8 cellular contexts compared by ENCODE assay signal in genomic region chr1:41672173-41672572, GRCh38.
DNase-seq lines count a peak whose midpoint lies in the region; FAIRE-seq and TF ChIP-seq lines count a peak whose summit lies in the region.
"Had no signal": no experiment of that assay in that cellular context is flagged by ENCODE, and none has a peak within 500 bp of the region (broad histone marks: within the 10 kb centered on the region; RNA-seq: fewer than 3 reads in every experiment).

No MANE protein-coding gene starts in this region.

- H3K4me3 ChIP-seq in retinal pigment epithelial cell (ENCODE audit: low read length), result no peak overlapping the region
- H3K4me3 ChIP-seq: tibial artery had no signal

- no peak overlapping the region for H3K27ac Mint-ChIP-seq in CD14-positive monocyte

- intact Hi-C loops in CD14-positive monocyte (cut with micrococcal nuclease), result no loop called here

- H3K27ac ChIP-seq in epithelial cell of prostate, result peak overlapping the region; percentile 8
- H3K27ac ChIP-seq: tibial artery had no signal

- peaks cover 6 to 14% (median 12%) of the 10 kb centered on the region in 3 donors for H3K27me3 Mint-ChIP-seq in CD14-positive monocyte (ENCODE audit: low read depth in 3 of 3)

- no peak overlapping the region for H3K4me3 Mint-ChIP-seq in CD14-positive monocyte

- H3K4me1 Mint-ChIP-seq in CD14-positive monocyte, result peaks cover 30% of the 10 kb centered on the region

- H3K36me3 Mint-ChIP-seq in CD14-positive monocyte, result peaks cover 0 to 7% of the 10 kb centered on the region in 2 donors

- DNase-seq in H54 (ENCODE audit: insufficient read length, low spot score) (peak; percentile 87), SW480 (ENCODE audit: low spot score) (peak; percentile 40), epithelial cell of prostate (ENCODE audit: low read depth, low spot score) (peak; percentile 60), retinal pigment epithelial cell (ENCODE audit: low read depth) (peak; percentile 37), dermis blood vessel endothelial cell (no peak), globus pallidus (ENCODE audit: low spot score) (no peak), CD14-positive monocyte (ENCODE audit: low spot score) (no peak)
- DNase-seq: tibial artery had no signal

- no peak for FAIRE-seq in H54 (lab: Jason Lieb, UNC)

- H3K9me3 Mint-ChIP-seq in CD14-positive monocyte, result peaks cover 0 to 1% (median 0%) of the 10 kb centered on the region in 7 donors

- no peak for TF ChIP-seq POLR2A in H54 (IDR thresholded peaks at IDR 0.05; ENCODE audit: low read depth, low read length)

- no peak for TF ChIP-seq CTCF in retinal pigment epithelial cell (conservative IDR thresholded peaks at IDR 0.05; ENCODE audit: low read depth, low read length)
- TF ChIP-seq CTCF in CD14-positive monocyte (IDR thresholded peaks at IDR 0.05), result no peak

Comparison
In these comparisons a context has a peak if more than half of its experiments do, and no peak if none do; other contexts are left out.
1. DNase-seq: peak in H54 (single experiment), SW480 (single experiment), epithelial cell of prostate (single experiment) and retinal pigment epithelial cell (single experiment); none in dermis blood vessel endothelial cell (single experiment), globus pallidus (single experiment) and CD14-positive monocyte (single experiment).